In the genomic region with DNA sequence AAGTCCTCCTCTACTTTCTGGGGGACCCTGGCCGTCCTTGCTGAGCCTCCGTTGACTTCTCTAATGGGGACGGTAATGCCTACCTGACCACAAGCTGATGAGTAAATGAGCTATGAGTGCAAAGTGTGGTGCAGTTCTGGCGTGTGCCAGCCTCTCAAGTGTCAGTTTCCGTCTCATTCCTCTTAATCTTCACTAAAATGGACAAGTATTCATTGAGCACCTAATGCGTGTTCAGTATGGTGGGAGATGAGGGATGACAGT, we compare ENCODE assay signal across 8 cellular contexts. TPM values are rescaled to one million over a fixed set of nuclear protein-coding genes. Genes with fewer than 3 reads are reported as not detected.
DNase-seq lines count a peak whose midpoint lies in the region; ATAC-seq and TF ChIP-seq lines count a peak whose summit lies in the region.

No MANE protein-coding gene starts in this region.

- no peak for DNase-seq in GM06990 (ENCODE audit: extremely low read depth, insufficient read length)
- peak; percentile 4 for DNase-seq in MG63
- no peak for DNase-seq in body of pancreas
- DNase-seq in mesothelial cell of epicardium (ENCODE audit: low spot score in 2 of 2, unreplicated experiment in 2 of 2): no peak
- no peak for DNase-seq in vagina (ENCODE audit: extremely low spot score in 2 of 2)
- DNase-seq in GM19238 (ENCODE audit: insufficient read length, low spot score): no peak
- DNase-seq in NCI-H2081 (lab: John Stamatoyannopoulos, UW): no peak
- DNase-seq in NCI-H526 treated with DMSO at 0.1 percent for 48 hours (lab: John Stamatoyannopoulos, UW): no peak

- H3K27me3 Mint-ChIP-seq in mesothelial cell of epicardium (ENCODE audit: low read depth): no peaks in the 10 kb centered on the region

- no peak for ATAC-seq in body of pancreas

- WGBS in body of pancreas, 2 donors: 15 to 20% methylated on average over 6 of the region's 6 CpGs

- TF ChIP-seq CTCF in GM06990 (IDR thresholded peaks at IDR 0.05; ENCODE audit: insufficient read depth, low read length, poor library complexity, severe bottlenecking) (no peak), body of pancreas (IDR thresholded peaks at IDR 0.05) (no peak), mesothelial cell of epicardium (IDR thresholded peaks at IDR 0.05; ENCODE audit: unreplicated experiment) (no peak), vagina (IDR thresholded peaks at IDR 0.05) (no peak)

- peak overlapping the region; percentile 97 for H3K4me3 ChIP-seq in GM06990 (replicated peaks; ENCODE audit: low read depth, low read length)
- peak overlapping the region; percentile 96 for H3K4me3 ChIP-seq in MG63
- peak overlapping the region; percentile 86 to 95 for H3K4me3 ChIP-seq in body of pancreas
- H3K4me3 ChIP-seq in vagina: peak overlapping the region; percentile 79 to 99

- H3K27ac ChIP-seq in body of pancreas (peak overlapping the region in 3 of 4 donors; percentile 87 to 97 (median 96)), vagina (peak overlapping the region; percentile 91)

- TF ChIP-seq POLR2A in body of pancreas (IDR thresholded peaks at IDR 0.05) (no peak), vagina (IDR thresholded peaks at IDR 0.05) (no peak)

- H3K27ac Mint-ChIP-seq in mesothelial cell of epicardium: peak overlapping the region; percentile 97

- peaks cover 45% of the 10 kb centered on the region for H3K4me1 Mint-ChIP-seq in mesothelial cell of epicardium

- intact Hi-C loops in body of pancreas (cut with DNase I): loop anchor here (10.0 kb wide), 1 partner anchor 109 kb away; the partner anchor contains the start of gene SEPTIN7
- intact Hi-C loops in vagina (cut with DNase I): no loop called here

- H3K36me3 Mint-ChIP-seq in mesothelial cell of epicardium: peaks cover 19% of the 10 kb centered on the region

- no peaks in the 10 kb centered on the region; the same call in 1 of the 2 replicates for H3K36me3 ChIP-seq in GM06990 (ENCODE audit: control insufficient read depth, insufficient read depth, low read length)
- H3K36me3 ChIP-seq in MG63: peaks cover 2% of the 10 kb centered on the region; the same call in 1 of the 2 replicates
- H3K36me3 ChIP-seq in body of pancreas (replicated peaks in 1 of 2; ENCODE audit: insufficient read depth in 1 of 2, low read depth in 2 of 2): no peaks in the 10 kb centered on the region
- no peaks in the 10 kb centered on the region for H3K36me3 ChIP-seq in vagina

- H3K4me1 ChIP-seq in body of pancreas (peaks cover 44% of the 10 kb centered on the region), vagina (peaks cover 45% of the 10 kb centered on the region)

- peaks cover 3% of the 10 kb centered on the region for H3K9me3 Mint-ChIP-seq in mesothelial cell of epicardium

- no peaks in the 10 kb centered on the region for H3K9me3 ChIP-seq in MG63
- no peaks in the 10 kb centered on the region for H3K9me3 ChIP-seq in body of pancreas
- no peaks in the 10 kb centered on the region for H3K9me3 ChIP-seq in vagina

- no peaks in the 10 kb centered on the region for H3K27me3 ChIP-seq in GM06990 (replicated peaks; ENCODE audit: control insufficient read depth, insufficient read depth, low read length)
- H3K27me3 ChIP-seq in MG63: no peaks in the 10 kb centered on the region
- H3K27me3 ChIP-seq in body of pancreas: no peaks in the 10 kb centered on the region
- H3K27me3 ChIP-seq in vagina: no peaks in the 10 kb centered on the region

- peak overlapping the region; percentile 90 for H3K4me3 Mint-ChIP-seq in mesothelial cell of epicardium

RNA-seq across cellular contexts. Expression of gene HERPUD2, which starts 0.6 kb away (rescaled TPM):
- 12.0 and 16.2 TPM in 2 replicates for total RNA-seq in MG63 (2014; rRNA removed; shearing (Covaris generic); ENCODE audit: low replicate concordance)
- total RNA-seq in body of pancreas (10 to 100 TPM; 19.4 to 21.5 TPM), mesothelial cell of epicardium (32.4 to 35.0 TPM (median 34.5 TPM) in 3 replicates), vagina (45.2 TPM)
